23 cellular contexts compared by ENCODE assay signal in genomic region chr19:20154636-20155035, GRCh38.
"Had no signal": no experiment of that assay in that cellular context is flagged by ENCODE, and none has a peak within 500 bp of the region (broad histone marks: within the 10 kb centered on the region; RNA-seq: fewer than 3 reads in every experiment).

No MANE protein-coding gene starts in this region.

- H3K4me3 ChIP-seq: esophagus muscularis mucosa, gastrocnemius medialis, lung, pancreas, right lobe of liver, tibial artery, upper lobe of right lung, vagina had no signal

- H3K36me3 ChIP-seq: esophagus muscularis mucosa, gastrocnemius medialis, pancreas, right lobe of liver, tibial artery, upper lobe of right lung, vagina had no signal

- H3K27me3 Mint-ChIP-seq: progenitor cell of endocrine pancreas had no signal

- H3K9me3 Mint-ChIP-seq: stimulated activated effector memory CD8-positive, alpha-beta T cell treated with anti-CD3 and anti-CD28 coated beads, Interleukin-12 subunit alpha, Interleukin-12 subunit beta, amount 100 ng/mL, for 72 hours had no signal

- H3K27me3 ChIP-seq: esophagus muscularis mucosa, gastrocnemius medialis, pancreas, right lobe of liver, tibial artery, upper lobe of right lung, vagina had no signal

- H3K4me3 Mint-ChIP-seq: naive B cell; nephron; stimulated activated effector memory CD8-positive, alpha-beta T cell treated with anti-CD3 and anti-CD28 coated beads, Interleukin-12 subunit alpha, Interleukin-12 subunit beta, amount 100 ng/mL, for 72 hours had no signal

- H3K27ac Mint-ChIP-seq: nephron; progenitor cell of endocrine pancreas; stimulated activated effector memory CD8-positive, alpha-beta T cell treated with anti-CD3 and anti-CD28 coated beads, Interleukin-12 subunit alpha, Interleukin-12 subunit beta, amount 100 ng/mL, for 72 hours had no signal

- H3K36me3 Mint-ChIP-seq: stimulated activated effector memory CD8-positive, alpha-beta T cell treated with anti-CD3 and anti-CD28 coated beads, Interleukin-12 subunit alpha, Interleukin-12 subunit beta, amount 100 ng/mL, for 72 hours had no signal

- H3K9me3 ChIP-seq: esophagus muscularis mucosa, gastrocnemius medialis, pancreas, right lobe of liver, tibial artery, upper lobe of right lung, vagina had no signal

- H3K4me1 ChIP-seq: esophagus muscularis mucosa, gastrocnemius medialis, pancreas, right lobe of liver, tibial artery, upper lobe of right lung, vagina had no signal

- DNase-seq: effector memory CD4-positive, alpha-beta T cell; gastrocnemius medialis; kidney; left cardiac atrium; left ventricle myocardium superior; mesendoderm; naive B cell; occipital lobe; pancreas; retina; right lobe of liver; stimulated activated CD4-positive, alpha-beta T cell treated with anti-CD3 and anti-CD28 coated beads, Interleukin-4, amount 100 ng/mL, for 1 hour; stimulated activated CD8-positive, alpha-beta memory T cell treated with anti-CD3 and anti-CD28 coated beads, Interleukin-4, amount 100 ng/mL, for 48 hours; stimulated activated naive CD8-positive, alpha-beta T cell treated with anti-CD3 and anti-CD28 coated beads, Interleukin-15, Interleukin-2, amounts not matched to agents 100 U/mL and 50 U/mL, for 24 hours; tibial artery; upper lobe of right lung had no signal

- H3K27ac ChIP-seq: epithelial cell of prostate, esophagus muscularis mucosa, gastrocnemius medialis, pancreas, right lobe of liver, tibial artery, upper lobe of right lung, vagina had no signal

- H3K4me1 Mint-ChIP-seq: naive B cell; nephron; stimulated activated effector memory CD8-positive, alpha-beta T cell treated with anti-CD3 and anti-CD28 coated beads, Interleukin-12 subunit alpha, Interleukin-12 subunit beta, amount 100 ng/mL, for 72 hours had no signal
